ENCODE assay signal across 8 cellular contexts in the genomic region with DNA sequence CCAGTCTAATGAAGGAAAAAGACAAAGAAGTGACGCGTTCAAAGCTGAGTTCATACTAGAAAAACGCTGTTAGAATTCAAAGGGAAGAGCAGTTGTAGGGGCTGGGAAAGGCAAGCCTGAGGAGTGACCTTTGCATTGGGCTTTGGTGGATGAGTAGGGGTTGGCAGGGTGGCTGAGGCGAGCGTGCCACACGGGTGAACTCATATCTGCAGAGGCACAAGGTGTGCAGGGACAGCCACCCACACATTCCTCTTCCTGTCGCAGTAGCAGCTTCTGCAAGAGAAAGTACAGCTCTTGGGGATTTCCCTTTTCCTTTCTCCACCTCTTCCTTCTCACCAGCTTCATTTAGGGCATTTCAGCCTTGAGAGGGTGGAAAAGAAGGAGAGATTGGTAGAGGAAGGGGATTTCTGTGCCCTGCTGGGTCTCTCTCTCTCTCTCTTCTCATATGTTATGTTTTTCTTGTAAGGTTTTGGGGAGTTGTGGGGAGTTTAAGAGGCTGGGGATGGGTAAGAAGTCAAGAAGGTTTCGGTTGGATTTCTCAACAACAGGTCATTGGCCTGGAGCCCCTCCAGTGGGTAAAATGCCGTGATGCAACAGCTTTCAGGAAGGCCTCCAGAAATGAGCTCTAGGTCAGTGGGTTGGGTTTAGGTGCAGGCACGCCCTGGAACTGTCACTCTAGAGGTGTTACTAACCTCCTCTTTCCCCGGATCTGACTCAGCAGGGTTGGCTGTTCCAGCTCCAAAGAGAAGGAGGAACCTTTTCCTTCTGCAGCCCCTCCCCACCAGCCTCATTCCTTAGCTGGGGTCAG. TPM values are rescaled to one million over a fixed set of nuclear protein-coding genes. Genes with fewer than 3 reads are reported as not detected.
DNase-seq lines count a peak whose midpoint lies in the region; ATAC-seq and TF ChIP-seq lines count a peak whose summit lies in the region.

No MANE protein-coding gene starts in this region.

- TF ChIP-seq CTCF in GM12865 (IDR thresholded peaks at IDR 0.05; ENCODE audit: insufficient read depth, low read depth, low read length, missing control alignments): no peak

- intact Hi-C loops in sciatic nerve (cut with DNase I): loop anchor here (10.0 kb wide), 1 partner anchor 133 kb away; no protein-coding TSS in a partner anchor

- ATAC-seq in HG02610 (IDR thresholded peaks at IDR 0.05; ENCODE audit: unreplicated experiment): peak; percentile 57
- ATAC-seq in sciatic nerve: peak; percentile 40
- no peak for ATAC-seq in HG03457 (IDR thresholded peaks at IDR 0.05; ENCODE audit: unreplicated experiment)

- DNase-seq in GM12865 (ENCODE audit: low read depth): peak; percentile 86
- DNase-seq in NCI-H510A treated with DMSO at 0.1 percent for 48 hours (lab: John Stamatoyannopoulos, UW): peak; percentile 84
- DNase-seq in activated CD8-positive, alpha-beta memory T cell treated with anti-CD3 and anti-CD28 coated beads, Interleukin-2, amount 50 U/mL, for 4 hours: peak; percentile 60
- peak; percentile 81 for DNase-seq in fibroblast of gingiva (ENCODE audit: low read depth)
- DNase-seq in sciatic nerve (ENCODE audit: low spot score): no peak
- no peak for DNase-seq in NCI-H82 (lab: John Stamatoyannopoulos, UW)

- H3K4me3 ChIP-seq in GM12865 (ENCODE audit: low read depth, low read length): peak overlapping the region; percentile 48

RNA-seq across cellular contexts. Expression of gene ODC1, which starts 40.1 kb away (rescaled TPM):
- 33.1 TPM for total RNA-seq in sciatic nerve

Comparison
In these comparisons a context has a peak if more than half of its experiments do, and no peak if none do; other contexts are left out.
1. DNase-seq: peak in GM12865 (single experiment), NCI-H510A treated with DMSO at 0.1 percent for 48 hours (single experiment), activated CD8-positive, alpha-beta memory T cell treated with anti-CD3 and anti-CD28 coated beads, Interleukin-2, amount 50 U/mL, for 4 hours (single experiment) and fibroblast of gingiva (single experiment); none in sciatic nerve (single experiment) and NCI-H82 (single experiment).